In genomic region chr11:66677599-66678375, GRCh38 we compare ENCODE assay signal across 1 cellular context.
TF ChIP-seq lines count a peak whose summit lies in the region.

Gene RBM4B, minus strand, starts transcription at chr11:66677887. Its CDS starts 808 bp downstream, at chr11:66677079.

TF ChIP-seq in K562, 482 proteins besides CTCF, POLR2A, EP300 and RAD21 (continued from another document and continues in another):
- no peak for TF ChIP-seq ZNF696 (CRISPR knock-in tag; conservative IDR thresholded peaks at IDR 0.05)
- no peak for TF ChIP-seq NR2C2 (CRISPR knock-in tag; IDR thresholded peaks at IDR 0.05)
- TF ChIP-seq NR2C2 (tag; IDR thresholded peaks at IDR 0.05): peak; percentile 78
- TF ChIP-seq IRF2 (CRISPR knock-in tag; IDR thresholded peaks at IDR 0.05): no peak
- no peak for TF ChIP-seq HNRNPH1 (optimal IDR thresholded peaks at IDR 0.05; ENCODE audit: low read depth, low read length)
- peak; percentile 37; the same call in 1 of the 2 replicates for TF ChIP-seq E2F1 (CRISPR knock-in tag; IDR thresholded peaks at IDR 0.05)
- no peak for TF ChIP-seq ZNF77 (CRISPR knock-in tag; IDR thresholded peaks at IDR 0.05)
- TF ChIP-seq CGGBP1 (CRISPR knock-in tag; IDR thresholded peaks at IDR 0.05): no peak
- TF ChIP-seq TAF9B (IDR thresholded peaks at IDR 0.05; ENCODE audit: partially characterized antibody): peak; percentile 64
- 0 out of 2 replicates have a peak, but pooled peaks have one; percentile 28 for TF ChIP-seq ZC3H11A (IDR thresholded peaks at IDR 0.05; ENCODE audit: low read depth, low read length)
- no peak for TF ChIP-seq ZNF232 (CRISPR knock-in tag; IDR thresholded peaks at IDR 0.05)
- TF ChIP-seq CBFA2T2 (conservative IDR thresholded peaks at IDR 0.05): no peak
- TF ChIP-seq HCFC1 (IDR thresholded peaks at IDR 0.05; ENCODE audit: low read depth, low read length): peak; percentile 54
- TF ChIP-seq ZNF24 (IDR thresholded peaks at IDR 0.05): no peak
- TF ChIP-seq CEBPB (tag; IDR thresholded peaks at IDR 0.05): no peak
- TF ChIP-seq CBX5 (IDR thresholded peaks at IDR 0.05; ENCODE audit: borderline replicate concordance, low read depth): no peak
- TF ChIP-seq ZBTB9 (CRISPR knock-in tag; IDR thresholded peaks at IDR 0.05): peak; percentile 60; the same call in 1 of the 2 replicates
- TF ChIP-seq HMGN3 (IDR thresholded peaks at IDR 0.05; ENCODE audit: borderline replicate concordance, extremely low read depth, insufficient read length, low read depth, low read length): peak; percentile 89
- peak; percentile 96 for TF ChIP-seq EP400 (IDR thresholded peaks at IDR 0.05)
- no peak for TF ChIP-seq ZNF75A (CRISPR knock-in tag; IDR thresholded peaks at IDR 0.05)
- peak; percentile 63 for TF ChIP-seq EGR1 (conservative IDR thresholded peaks at IDR 0.05)
- TF ChIP-seq HNRNPLL (IDR thresholded peaks at IDR 0.05; ENCODE audit: low read depth, low read length, poor library complexity, severe bottlenecking): peak; percentile 63
- peak; percentile 49; the same call in 1 of the 2 replicates for TF ChIP-seq TARDBP (IDR thresholded peaks at IDR 0.05)
- no peak for TF ChIP-seq SIRT6 (IDR thresholded peaks at IDR 0.05; ENCODE audit: low read depth, low read length)
- peak; percentile 15; the same call in 1 of the 2 replicates for TF ChIP-seq DMBX1 (CRISPR knock-in tag; IDR thresholded peaks at IDR 0.05; ENCODE audit: borderline replicate concordance)
- TF ChIP-seq ZMIZ1 (IDR thresholded peaks at IDR 0.05; ENCODE audit: low read depth in 2 of 2, low read length in 2 of 2): peak in 1 of 2 experiments; percentile 36; a peak in 2 of 4 replicates
- peak; percentile 34; the same call in 1 of the 2 replicates for TF ChIP-seq CTBP1 (IDR thresholded peaks at IDR 0.05; ENCODE audit: borderline replicate concordance)
- peak; percentile 39; the same call in 1 of the 2 replicates for TF ChIP-seq RERE (CRISPR knock-in tag; IDR thresholded peaks at IDR 0.05; ENCODE audit: borderline replicate concordance)
- TF ChIP-seq MTA2 (IDR thresholded peaks at IDR 0.05; ENCODE audit: low read depth): no peak
- TF ChIP-seq SAP30 (IDR thresholded peaks at IDR 0.05; ENCODE audit: borderline replicate concordance, insufficient read depth, low read depth, low read length, poor library complexity, severe bottlenecking): peak; percentile 55
- peak; percentile 64 for TF ChIP-seq MTA1 (IDR thresholded peaks at IDR 0.05; ENCODE audit: borderline replicate concordance)
- TF ChIP-seq NFE2 (IDR thresholded peaks at IDR 0.05; ENCODE audit: low read depth): peak; percentile 13; the same call in 1 of the 2 replicates
- no peak for TF ChIP-seq NELFE (IDR thresholded peaks at IDR 0.05; ENCODE audit: insufficient read depth, insufficient read length)
- peak; percentile 56 for TF ChIP-seq NFIC (IDR thresholded peaks at IDR 0.05)
- TF ChIP-seq YBX1 (IDR thresholded peaks at IDR 0.05): no peak
- no peak for TF ChIP-seq ZNF79 (CRISPR knock-in tag; IDR thresholded peaks at IDR 0.05; ENCODE audit: low read depth)
- peak; percentile 3 for TF ChIP-seq PRDM10 (IDR thresholded peaks at IDR 0.05; ENCODE audit: partially characterized antibody)
- peak; percentile 57 for TF ChIP-seq ARHGAP35 (IDR thresholded peaks at IDR 0.05; ENCODE audit: partially characterized antibody)
- peak; percentile 78 for TF ChIP-seq BHLHE40 (IDR thresholded peaks at IDR 0.05; ENCODE audit: low read length)
- TF ChIP-seq ZBTB11 (CRISPR knock-in tag; IDR thresholded peaks at IDR 0.05): no peak
- TF ChIP-seq KLF16 (IDR thresholded peaks at IDR 0.05): no peak
- no peak for TF ChIP-seq FOXM1 (IDR thresholded peaks at IDR 0.05; ENCODE audit: low read depth)
- TF ChIP-seq FOXM1 (CRISPR knock-in tag; IDR thresholded peaks at IDR 0.05; ENCODE audit: low read depth): no peak
- TF ChIP-seq ARID3B (CRISPR knock-in tag; IDR thresholded peaks at IDR 0.05; ENCODE audit: borderline replicate concordance): no peak
